In genomic region chr12:13094349-13094748, GRCh38 we compare ENCODE assay signal across 12 cellular contexts. TPM values are rescaled to one million over a fixed set of nuclear protein-coding genes. Genes with fewer than 3 reads are reported as not detected.
DNase-seq lines count a peak whose midpoint lies in the region; ATAC-seq and TF ChIP-seq lines count a peak whose summit lies in the region.
"Had no signal": no experiment of that assay in that cellular context is flagged by ENCODE, and none has a peak within 500 bp of the region (broad histone marks: within the 10 kb centered on the region; RNA-seq: fewer than 3 reads in every experiment).

No MANE protein-coding gene starts in this region.

- H3K4me3 ChIP-seq in AG10803 (ENCODE audit: low read length) (no peak overlapping the region), NB4 (ENCODE audit: low read depth, low read length) (no peak overlapping the region), lower lobe of right lung (no peak overlapping the region)
- H3K4me3 ChIP-seq: adrenal gland had no signal

- intact Hi-C loops in lower lobe of right lung (cut with DNase I): no loop called here

- DNase-seq in AG10803 (ENCODE audit: low read depth) (peak; percentile 86), NB4 (ENCODE audit: low read depth) (peak; percentile 86), dermis blood vessel endothelial cell (peak; percentile 42), NCI-H526 treated with DMSO at 0.1 percent for 48 hours (lab: John Stamatoyannopoulos, UW) (no peak), pons (ENCODE audit: low spot score) (no peak), lower lobe of right lung (no peak), HuH-7.5 (ENCODE audit: low spot score) (no peak)
- DNase-seq: NCI-H1436; stimulated activated CD4-positive, alpha-beta T cell treated with anti-CD3 and anti-CD28 coated beads, Interleukin-2, amount 100 ng/mL, for 24 hours; T1000 had no signal

- H3K27me3 ChIP-seq in lower lobe of right lung (ENCODE audit: low read depth): no peaks in the 10 kb centered on the region

- TF ChIP-seq POLR2A in NB4 (IDR thresholded peaks at IDR 0.05; ENCODE audit: extremely low read depth, insufficient read length): no peak

- no peak overlapping the region for H3K27ac ChIP-seq in lower lobe of right lung
- H3K27ac ChIP-seq: adrenal gland had no signal

- no peak for TF ChIP-seq CTCF in AG10803 (conservative IDR thresholded peaks at IDR 0.05; ENCODE audit: low read length)
- TF ChIP-seq CTCF in NB4 (IDR thresholded peaks at IDR 0.05; ENCODE audit: low read depth, low read length): no peak
- TF ChIP-seq CTCF in lower lobe of right lung (IDR thresholded peaks at IDR 0.05): no peak

- H3K9me3 ChIP-seq in lower lobe of right lung: no peaks in the 10 kb centered on the region
- H3K9me3 ChIP-seq: adrenal gland had no signal

- peaks cover 39% of the 10 kb centered on the region for H3K4me1 ChIP-seq in lower lobe of right lung

- peak; percentile 45 for ATAC-seq in GM21723 (IDR thresholded peaks at IDR 0.05; ENCODE audit: unreplicated experiment)
- ATAC-seq in lower lobe of right lung: no peak

- H3K36me3 ChIP-seq in lower lobe of right lung: no peaks in the 10 kb centered on the region
- H3K36me3 ChIP-seq: adrenal gland had no signal

RNA-seq across cellular contexts. Expression of gene GSG1, which starts 9.1 kb away (rescaled TPM):
- total RNA-seq in dermis blood vessel endothelial cell (not detected in 2 replicates), lower lobe of right lung (not detected)
- total RNA-seq: adrenal gland had no signal

RNA-seq across cellular contexts. Expression of gene FAM234B, which starts 50.2 kb away (rescaled TPM):
- 12.2 and 13.3 TPM in 2 replicates for total RNA-seq in dermis blood vessel endothelial cell
- total RNA-seq in lower lobe of right lung: 7.5 TPM

Comparison
In these comparisons a context has a peak if more than half of its experiments do, and no peak if none do; other contexts are left out.
1. DNase-seq: peak in AG10803 (single experiment), NB4 (single experiment) and dermis blood vessel endothelial cell (single experiment); none in NCI-H526 treated with DMSO at 0.1 percent for 48 hours (single experiment), pons (single experiment), lower lobe of right lung (single experiment) and HuH-7.5 (single experiment).